Comparison of ENCODE assay signal across 12 cellular contexts in genomic region chr2:160561551-160562280, GRCh38.
A peak's percentile ranks its signal among the peaks of the same experiment; 100 is the strongest.
DNase-seq lines count a peak whose midpoint lies in the region; ATAC-seq and TF ChIP-seq lines count a peak whose summit lies in the region.
"Had no signal": no experiment of that assay in that cellular context is flagged by ENCODE, and none has a peak within 500 bp of the region (broad histone marks: within the 10 kb centered on the region; RNA-seq: fewer than 3 reads in every experiment).

No MANE protein-coding gene starts in this region.

- no peak for TF ChIP-seq CTCF in osteocyte (IDR thresholded peaks at IDR 0.05)

- H3K27me3 Mint-ChIP-seq in dendritic cell treated with granulocyte-macrophage colony-stimulating factor and Interleukin-4, amounts not matched to agents 40 ng/mL and 50 ng/mL, for 4 days = no peaks in the 10 kb centered on the region
- H3K27me3 Mint-ChIP-seq in osteocyte (ENCODE audit: unreplicated experiment) = no peaks in the 10 kb centered on the region

- DNase-seq in Caki2 (ENCODE audit: low read depth) (peak; percentile 51), NOMO-1 treated with DMSO at 0.1 percent for 48 hours (lab: John Stamatoyannopoulos, UW; ENCODE audit: unreplicated experiment) (peak; percentile 71), osteocyte (ENCODE audit: extremely low spot score, unreplicated experiment) (no peak), NCI-H2227 (lab: John Stamatoyannopoulos, UW; ENCODE audit: unreplicated experiment) (no peak)
- DNase-seq: activated CD4-positive, alpha-beta T cell treated with anti-CD3 and anti-CD28 coated beads for 48 hours; COR-L47; stimulated activated naive CD4-positive, alpha-beta T cell treated with Interleukin-2 at 50 U/mL for 16 hours had no signal

- H3K27ac Mint-ChIP-seq in dendritic cell treated with granulocyte-macrophage colony-stimulating factor and Interleukin-4, amounts not matched to agents 40 ng/mL and 50 ng/mL, for 4 days = peak overlapping the region; percentile 52
- H3K27ac Mint-ChIP-seq in osteocyte (ENCODE audit: unreplicated experiment) = peak overlapping the region; percentile 42

- ATAC-seq in HG03565 (IDR thresholded peaks at IDR 0.05; ENCODE audit: unreplicated experiment) = no peak
- ATAC-seq in HG02759 (IDR thresholded peaks at IDR 0.05; ENCODE audit: unreplicated experiment) = no peak
- no peak for ATAC-seq in HG02678 (IDR thresholded peaks at IDR 0.05; ENCODE audit: unreplicated experiment)

- H3K4me3 Mint-ChIP-seq in dendritic cell treated with granulocyte-macrophage colony-stimulating factor and Interleukin-4, amounts not matched to agents 40 ng/mL and 50 ng/mL, for 4 days = no peak overlapping the region
- no peak overlapping the region for H3K4me3 Mint-ChIP-seq in osteocyte (ENCODE audit: unreplicated experiment)
- H3K4me3 Mint-ChIP-seq: neural crest cell had no signal

- H3K4me1 Mint-ChIP-seq in dendritic cell treated with granulocyte-macrophage colony-stimulating factor and Interleukin-4, amounts not matched to agents 40 ng/mL and 50 ng/mL, for 4 days (ENCODE audit: low read depth) = peaks cover 37% of the 10 kb centered on the region
- peaks cover 19% of the 10 kb centered on the region for H3K4me1 Mint-ChIP-seq in osteocyte (ENCODE audit: unreplicated experiment)
- H3K4me1 Mint-ChIP-seq: neural crest cell had no signal

- H3K9me3 Mint-ChIP-seq in dendritic cell treated with granulocyte-macrophage colony-stimulating factor and Interleukin-4, amounts not matched to agents 40 ng/mL and 50 ng/mL, for 4 days = no peaks in the 10 kb centered on the region
- H3K9me3 Mint-ChIP-seq in osteocyte (ENCODE audit: unreplicated experiment) = peaks cover 10% of the 10 kb centered on the region

- no peaks in the 10 kb centered on the region for H3K36me3 Mint-ChIP-seq in dendritic cell treated with granulocyte-macrophage colony-stimulating factor and Interleukin-4, amounts not matched to agents 40 ng/mL and 50 ng/mL, for 4 days (ENCODE audit: low read depth)
- H3K36me3 Mint-ChIP-seq in osteocyte (ENCODE audit: unreplicated experiment) = no peaks in the 10 kb centered on the region

- intact Hi-C loops in dendritic cell treated with granulocyte-macrophage colony-stimulating factor and Interleukin-4, amounts not matched to agents 40 ng/mL and 50 ng/mL, for 4 days (cut with micrococcal nuclease) = no loop called here

- in situ Hi-C loops in Caki2 (cut with HindIII; ENCODE audit: low pct_unique_long_range_greater_than_20kb, low sequenced_read_pairs) = no loop called here

Comparison
In these comparisons a context has a peak if more than half of its experiments do, and no peak if none do; other contexts are left out.
1. DNase-seq: peak in Caki2 (single experiment) and NOMO-1 treated with DMSO at 0.1 percent for 48 hours (single experiment); none in osteocyte (single experiment) and NCI-H2227 (single experiment).